1 cellular context compared by ENCODE assay signal in the genomic region with DNA sequence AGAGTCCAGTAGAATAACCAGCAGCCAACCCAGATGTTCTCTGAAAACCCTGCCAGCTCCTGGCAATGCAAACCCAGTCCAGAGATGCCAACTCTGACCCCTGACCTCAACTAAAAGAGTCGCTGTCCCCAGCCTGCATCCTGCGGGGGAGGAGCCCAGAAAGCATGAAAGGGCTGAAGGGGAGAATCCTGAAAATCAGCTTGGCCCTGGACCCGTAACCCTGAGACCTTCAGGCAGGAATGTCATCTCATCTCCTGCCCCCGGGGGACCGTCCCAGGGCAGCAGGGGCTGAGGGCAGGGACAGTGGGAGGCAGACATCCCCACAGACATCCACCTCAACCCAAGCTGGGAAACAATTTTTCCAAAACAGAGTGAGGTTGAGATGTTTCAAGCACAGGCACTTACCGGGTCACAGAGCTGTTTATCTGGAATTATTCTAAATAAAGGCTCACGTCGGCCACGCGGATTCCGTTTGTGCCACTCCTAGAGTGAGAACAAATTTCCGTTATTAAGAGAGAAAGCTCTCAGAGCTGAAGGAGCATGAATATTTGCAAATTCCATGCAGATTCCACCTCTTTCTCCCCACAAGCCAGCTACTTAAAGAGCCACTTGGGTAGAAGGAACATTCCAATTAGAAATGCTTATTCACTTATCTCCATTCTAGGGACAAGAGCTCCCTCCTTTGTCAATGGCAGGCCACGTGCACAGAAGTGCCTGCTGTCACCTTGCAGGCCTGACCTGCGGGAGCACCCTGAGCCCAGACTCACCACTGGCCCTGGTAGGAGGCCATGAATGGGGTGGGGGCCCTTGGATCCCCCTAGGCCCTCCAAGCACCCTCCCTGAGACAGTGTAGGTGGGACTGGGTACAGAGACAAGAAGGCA.
TF ChIP-seq lines count a peak whose summit lies in the region.

No MANE protein-coding gene starts in this region.

TF ChIP-seq in WTC11, 78 proteins besides CTCF, POLR2A, EP300 and RAD21 (continued from another document):
- TF ChIP-seq, protein P1, sequence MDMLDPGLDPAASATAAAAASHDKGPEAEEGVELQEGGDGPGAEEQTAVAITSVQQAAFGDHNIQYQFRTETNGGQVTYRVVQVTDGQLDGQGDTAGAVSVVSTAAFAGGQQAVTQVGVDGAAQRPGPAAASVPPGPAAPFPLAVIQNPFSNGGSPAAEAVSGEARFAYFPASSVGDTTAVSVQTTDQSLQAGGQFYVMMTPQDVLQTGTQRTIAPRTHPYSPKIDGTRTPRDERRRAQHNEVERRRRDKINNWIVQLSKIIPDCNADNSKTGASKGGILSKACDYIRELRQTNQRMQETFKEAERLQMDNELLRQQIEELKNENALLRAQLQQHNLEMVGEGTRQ (CRISPR knock-in tag; IDR thresholded peaks at IDR 0.05), result peak; percentile 56
- TF ChIP-seq ZNF232 (CRISPR knock-in tag; IDR thresholded peaks at IDR 0.05) (no peak), NFATC4 (CRISPR knock-in tag; IDR thresholded peaks at IDR 0.05) (no peak), OVOL2 (CRISPR knock-in tag; IDR thresholded peaks at IDR 0.05; ENCODE audit: borderline replicate concordance) (no peak)
- TF ChIP-seq, protein P2, sequence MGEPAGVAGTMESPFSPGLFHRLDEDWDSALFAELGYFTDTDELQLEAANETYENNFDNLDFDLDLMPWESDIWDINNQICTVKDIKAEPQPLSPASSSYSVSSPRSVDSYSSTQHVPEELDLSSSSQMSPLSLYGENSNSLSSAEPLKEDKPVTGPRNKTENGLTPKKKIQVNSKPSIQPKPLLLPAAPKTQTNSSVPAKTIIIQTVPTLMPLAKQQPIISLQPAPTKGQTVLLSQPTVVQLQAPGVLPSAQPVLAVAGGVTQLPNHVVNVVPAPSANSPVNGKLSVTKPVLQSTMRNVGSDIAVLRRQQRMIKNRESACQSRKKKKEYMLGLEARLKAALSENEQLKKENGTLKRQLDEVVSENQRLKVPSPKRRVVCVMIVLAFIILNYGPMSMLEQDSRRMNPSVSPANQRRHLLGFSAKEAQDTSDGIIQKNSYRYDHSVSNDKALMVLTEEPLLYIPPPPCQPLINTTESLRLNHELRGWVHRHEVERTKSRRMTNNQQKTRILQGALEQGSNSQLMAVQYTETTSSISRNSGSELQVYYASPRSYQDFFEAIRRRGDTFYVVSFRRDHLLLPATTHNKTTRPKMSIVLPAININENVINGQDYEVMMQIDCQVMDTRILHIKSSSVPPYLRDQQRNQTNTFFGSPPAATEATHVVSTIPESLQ (CRISPR knock-in tag; IDR thresholded peaks at IDR 0.05), result no peak
TF ChIP-seq in WTC11: peak in this region for 3.
